ENCODE assay signal across 8 cellular contexts in the genomic region with DNA sequence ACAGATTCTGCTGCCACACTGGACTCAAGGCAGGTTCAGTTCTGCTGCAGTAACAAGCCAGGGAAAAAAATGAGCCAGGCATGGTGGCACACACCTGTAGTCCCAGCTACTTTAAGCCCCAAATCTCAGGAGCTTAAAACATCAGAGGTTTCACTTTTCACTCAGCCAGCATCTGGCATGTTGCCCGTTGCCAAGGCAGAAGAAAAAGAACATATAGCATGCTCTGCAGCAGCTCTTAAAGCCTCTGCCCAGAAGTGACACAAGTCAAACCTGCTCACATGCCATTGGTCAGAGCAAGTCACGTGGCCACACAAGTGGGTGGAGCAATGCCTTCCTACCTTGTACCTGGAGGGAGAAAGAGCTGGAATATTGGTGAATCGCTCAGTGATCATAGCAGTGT. TPM values are rescaled to one million over a fixed set of nuclear protein-coding genes. Genes with fewer than 3 reads are reported as not detected.
DNase-seq lines count a peak whose midpoint lies in the region; ATAC-seq, FAIRE-seq and TF ChIP-seq lines count a peak whose summit lies in the region.

No MANE protein-coding gene starts in this region.

- no peaks in the 10 kb centered on the region for H3K79me2 ChIP-seq in H1 (ENCODE audit: control insufficient read depth in 1 of 2, insufficient read depth in 2 of 2, low read length in 2 of 2)

- H3K4ac ChIP-seq in H1 (replicated peaks; ENCODE audit: insufficient read length, low read depth, low read length), result no peak overlapping the region

- H2BK20ac ChIP-seq in H1 (ENCODE audit: low read length), result no peak overlapping the region

- no peak overlapping the region for H2BK15ac ChIP-seq in H1 (ENCODE audit: low read length)

- no peak overlapping the region for H3K56ac ChIP-seq in H1 (replicated peaks; ENCODE audit: insufficient read length, low read depth, low read length)

- FAIRE-seq in H1 (lab: Jason Lieb, UNC), result peak; percentile 76

- CTCF ChIA-PET in H1 (lab: Charles Lee; ENCODE audit: partially characterized antibody), result interaction anchor here (0.8 to 10.3 kb wide), 7 partner anchors 9 to 168 kb away, joined by 3 to 114 read pairs (median 4); a partner anchor contains a TSS

- no peak overlapping the region for H2BK120ac ChIP-seq in H1 (replicated peaks; ENCODE audit: low read depth, low read length)

- TF ChIP-seq CTCF in H1 (IDR thresholded peaks at IDR 0.05; ENCODE audit: control extremely low read depth in 1 of 3, insufficient read depth in 1 of 3, low read depth in 1 of 3, low read length in 3 of 3), result no peak

- no peaks in the 10 kb centered on the region for H4K20me1 ChIP-seq in H1 (replicated peaks in 1 of 2; ENCODE audit: control insufficient read depth in 1 of 2, insufficient read depth in 2 of 2, low read length in 2 of 2)

- POLR2A ChIA-PET in H1 (lab: Charles Lee; ENCODE audit: partially characterized antibody), result interaction anchor here (1.3 to 2.0 kb wide), 5 partner anchors 9 to 40 kb away, joined by 3 to 11 read pairs (median 4); a partner anchor contains a TSS

- DNase-seq in GDM1 (lab: John Stamatoyannopoulos, UW) (peak; percentile 67), NCI-H526 (lab: John Stamatoyannopoulos, UW) (peak; percentile 51 to 59), H1 (ENCODE audit: low read depth in 1 of 2, low spot score in 2 of 2) (peak; percentile 46 to 93), myocyte (ENCODE audit: low read depth) (peak; percentile 39)
- peak; percentile 75 to 80 for DNase-seq in activated CD8-positive, alpha-beta memory T cell treated with anti-CD3 and anti-CD28 coated beads for 4 hours (ENCODE audit: low read depth in 2 of 2)

- no peaks in the 10 kb centered on the region for H3K36me3 ChIP-seq in H1 (ENCODE audit: control insufficient read depth in 2 of 4, insufficient read depth in 4 of 4, low read length in 3 of 4)
- H3K36me3 ChIP-seq in thymus (ENCODE audit: control insufficient read depth, insufficient read depth), result no peaks in the 10 kb centered on the region

- no peak for TF ChIP-seq EP300 in H1 (IDR thresholded peaks at IDR 0.05; ENCODE audit: borderline replicate concordance in 1 of 2, low read depth in 2 of 2, low read length in 2 of 2)

- H3K14ac ChIP-seq in H1 (ENCODE audit: insufficient read length), result no peak overlapping the region

- no peak for TF ChIP-seq POLR2A in H1 (IDR thresholded peaks at IDR 0.05; ENCODE audit: control extremely low read depth in 1 of 2, low read depth in 2 of 2, low read length in 2 of 2)

- no peak overlapping the region for H2BK12ac ChIP-seq in H1 (ENCODE audit: low read depth, low read length)

- ATAC-seq in HG03135 (IDR thresholded peaks at IDR 0.05; ENCODE audit: unreplicated experiment) (peak; percentile 45), HG02852 (IDR thresholded peaks at IDR 0.05; ENCODE audit: unreplicated experiment) (no peak)

- 49% methylated on average over 3 of the region's 3 CpGs; no CpG with 5 or more reads in 1 of the 2 experiments for WGBS in H1 (ENCODE audit: extremely low coverage in 1 of 2, insufficient coverage in 1 of 2, insufficient read length in 1 of 2, insufficient replicate concordance in 2 of 2, low coverage in 1 of 2, low lambda C conversion rate in 2 of 2, missing lambda C conversion rate in 1 of 2), 2 experiments
- WGBS in thymus, result 21% methylated on average over 3 of the region's 3 CpGs

- no peaks in the 10 kb centered on the region for H3K23me2 ChIP-seq in H1 (ENCODE audit: low read depth, low read length)

- no peak overlapping the region for H3K27ac ChIP-seq in H1 (ENCODE audit: low read depth, low read length)
- H3K27ac ChIP-seq in thymus (ENCODE audit: low read depth), result peak overlapping the region; percentile 81

- no peak for TF ChIP-seq RAD21 in H1 (IDR thresholded peaks at IDR 0.05 in 1 of 2, conservative IDR thresholded peaks at IDR 0.05 in 1 of 2; ENCODE audit: low read depth in 2 of 2, low read length in 2 of 2)

- H3K9ac ChIP-seq in H1 (replicated peaks in 1 of 4; ENCODE audit: extremely low read depth in 1 of 4, low read depth in 3 of 4, low read length in 3 of 4), result 0 out of 7 replicates have a peak overlapping the region, but pooled peaks of 1 of the 4 experiments have one; percentile 28

- H3K4me1 ChIP-seq in H1 (replicated peaks in 1 of 4; ENCODE audit: control insufficient read depth in 3 of 4, insufficient read depth in 4 of 4, low read length in 3 of 4) (peaks cover 0 to 8% (median 2%) of the 10 kb centered on the region in 4 experiments; a peak in 3 of 7 replicates), thymus (ENCODE audit: control insufficient read depth, insufficient read depth, low read length) (peaks cover 34% of the 10 kb centered on the region)

- H2AFZ ChIP-seq in H1 (ENCODE audit: low read length), result peak overlapping the region; percentile 89

- H3K4me2 ChIP-seq in H1 (ENCODE audit: insufficient read depth in 1 of 2, low read depth in 2 of 2, low read length in 2 of 2), result no peak overlapping the region; a peak in 1 of 4 replicates

- no peak overlapping the region for H2AK5ac ChIP-seq in H1 (ENCODE audit: low read depth, low read length)

- H4K8ac ChIP-seq in H1 (ENCODE audit: extremely low read depth, insufficient read depth, low read length), result no peak overlapping the region

- H3K18ac ChIP-seq in H1 (ENCODE audit: extremely low read depth, low read length), result no peak overlapping the region

- H2BK5ac ChIP-seq in H1 (ENCODE audit: low read depth, low read length), result no peak overlapping the region

- no peak overlapping the region for H4K5ac ChIP-seq in H1 (ENCODE audit: insufficient read length, low read depth, low read length)

- H3K23ac ChIP-seq in H1 (ENCODE audit: insufficient read length), result no peak overlapping the region

- H3K4me3 ChIP-seq in H1 (ENCODE audit: extremely low read depth in 1 of 4, insufficient read depth in 2 of 4, low read depth in 3 of 4, low read length in 4 of 4) (no peak overlapping the region), thymus (ENCODE audit: low read length) (no peak overlapping the region)

- no peaks in the 10 kb centered on the region for H3K27me3 ChIP-seq in H1 (replicated peaks in 1 of 4; ENCODE audit: control insufficient read depth in 3 of 4, extremely low read depth in 1 of 4, insufficient read depth in 3 of 4, low read length in 3 of 4)
- H3K27me3 ChIP-seq in thymus (ENCODE audit: control insufficient read depth, insufficient read depth), result no peaks in the 10 kb centered on the region

- H4K91ac ChIP-seq in H1 (replicated peaks; ENCODE audit: insufficient read length, low read length), result no peak overlapping the region

- no peaks in the 10 kb centered on the region for H3K79me1 ChIP-seq in H1 (ENCODE audit: low read depth, low read length)

- H3K9me3 ChIP-seq in H1 (ENCODE audit: insufficient read depth in 2 of 2, low read depth in 1 of 2, low read length in 1 of 2) (no peaks in the 10 kb centered on the region), thymus (ENCODE audit: control insufficient read depth) (peaks cover 2% of the 10 kb centered on the region)

TF ChIP-seq in H1, 55 proteins besides CTCF, POLR2A, EP300 and RAD21:
- peak; percentile 35; the same call in 1 of the 2 replicates for TF ChIP-seq SP1 (IDR thresholded peaks at IDR 0.05; ENCODE audit: low read depth, low read length)
- peak; percentile 42; the same call in 1 of the 2 replicates for TF ChIP-seq CHD2 (IDR thresholded peaks at IDR 0.05; ENCODE audit: low read length)
- TF ChIP-seq CREB1 (IDR thresholded peaks at IDR 0.05), result no peak
- TF ChIP-seq, protein P1, sequence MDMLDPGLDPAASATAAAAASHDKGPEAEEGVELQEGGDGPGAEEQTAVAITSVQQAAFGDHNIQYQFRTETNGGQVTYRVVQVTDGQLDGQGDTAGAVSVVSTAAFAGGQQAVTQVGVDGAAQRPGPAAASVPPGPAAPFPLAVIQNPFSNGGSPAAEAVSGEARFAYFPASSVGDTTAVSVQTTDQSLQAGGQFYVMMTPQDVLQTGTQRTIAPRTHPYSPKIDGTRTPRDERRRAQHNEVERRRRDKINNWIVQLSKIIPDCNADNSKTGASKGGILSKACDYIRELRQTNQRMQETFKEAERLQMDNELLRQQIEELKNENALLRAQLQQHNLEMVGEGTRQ (IDR thresholded peaks at IDR 0.05; ENCODE audit: low read length), result peak; percentile 94
- TF ChIP-seq, protein P2, sequence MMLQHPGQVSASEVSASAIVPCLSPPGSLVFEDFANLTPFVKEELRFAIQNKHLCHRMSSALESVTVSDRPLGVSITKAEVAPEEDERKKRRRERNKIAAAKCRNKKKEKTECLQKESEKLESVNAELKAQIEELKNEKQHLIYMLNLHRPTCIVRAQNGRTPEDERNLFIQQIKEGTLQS (IDR thresholded peaks at IDR 0.05; ENCODE audit: insufficient read depth, low read depth, low read length), result 0 out of 2 replicates have a peak, but pooled peaks have one; percentile 40
- no peak for TF ChIP-seq TAF7 (optimal IDR thresholded peaks at IDR 0.05; ENCODE audit: borderline replicate concordance, low read depth, low read length)
- no peak for TF ChIP-seq SAP30 (IDR thresholded peaks at IDR 0.05; ENCODE audit: insufficient read depth, insufficient replicate concordance, low read length)

RNA-seq across cellular contexts. Expression of a gene that starts 14.7 kb away (rescaled TPM):
- total RNA-seq in H1 (2021; fragmentation: NEBNext Ultra II Directional; extraction: Animal tissue kit (Norgen Biotek cat#: 25700)), result 3.0 and 3.6 TPM in 2 replicates
- polyA plus RNA-seq in H1 (2011; rRNA removed) (1.6 and 2.3 TPM in 2 replicates), thymus (38.7 TPM)
- polyA plus RNA-seq in H1 (2011; cell fraction: cytosol; rRNA removed), result 1.0 TPM
- polyA plus RNA-seq in H1 (2011; cell fraction: nucleus; rRNA removed), result 3.0 TPM
- polyA plus RNA-seq in H1 (2012, experiment 1 of 2), result 1.3 to 2.2 TPM (median 1.8 TPM) in 4 replicates
- 1.4 TPM for polyA plus RNA-seq in H1 (2012, experiment 2 of 2)
- polyA plus RNA-seq in H1 (2013, experiment 1 of 2), result 3.1 TPM
- polyA plus RNA-seq in H1 (2013, experiment 2 of 2), result 3.2 TPM
- polyA minus RNA-seq in H1 (2011; rRNA and poly(A)+ RNA removed), result 2.7 and 3.4 TPM in 2 replicates
- 1.8 TPM for polyA minus RNA-seq in H1 (2011; cell fraction: cytosol; rRNA and poly(A)+ RNA removed)
- 4.2 TPM for polyA minus RNA-seq in H1 (2011; cell fraction: nucleus; rRNA and poly(A)+ RNA removed)
- total RNA-seq in myocyte, result 32.5 and 85.6 TPM in 2 replicates
- 73.3 TPM for polyA plus RNA-seq in myocyte (2012)

RNA-seq across cellular contexts. Expression of a gene that starts 52.6 kb away (rescaled TPM):
- 124 and 139 TPM in 2 replicates for total RNA-seq in H1 (2021; fragmentation: NEBNext Ultra II Directional; extraction: Animal tissue kit (Norgen Biotek cat#: 25700))
- polyA plus RNA-seq in H1 (2011; rRNA removed) (139 and 161 TPM in 2 replicates), thymus (197 TPM)
- 140 TPM for polyA plus RNA-seq in H1 (2011; cell fraction: cytosol; rRNA removed)
- polyA plus RNA-seq in H1 (2011; cell fraction: nucleus; rRNA removed), result 516 TPM
- polyA plus RNA-seq in H1 (2012, experiment 1 of 2), result 146 to 179 TPM (median 162 TPM) in 4 replicates
- polyA plus RNA-seq in H1 (2012, experiment 2 of 2), result 209 TPM
- polyA plus RNA-seq in H1 (2013, experiment 1 of 2), result 111 TPM
- 106 TPM for polyA plus RNA-seq in H1 (2013, experiment 2 of 2)
- polyA minus RNA-seq in H1 (2011; rRNA and poly(A)+ RNA removed), result 58.7 and 78.7 TPM in 2 replicates
- polyA minus RNA-seq in H1 (2011; cell fraction: cytosol; rRNA and poly(A)+ RNA removed), result 49.8 TPM
- 87.6 TPM for polyA minus RNA-seq in H1 (2011; cell fraction: nucleus; rRNA and poly(A)+ RNA removed)
- 63.4 and 73.0 TPM in 2 replicates for total RNA-seq in myocyte
- polyA plus RNA-seq in myocyte (2012), result 56.0 TPM
